21 cellular contexts compared by ENCODE assay signal in genomic region chr9:121434946-121435345, GRCh38.
DNase-seq lines count a peak whose midpoint lies in the region; ATAC-seq and TF ChIP-seq lines count a peak whose summit lies in the region.
"Had no signal": no experiment of that assay in that cellular context is flagged by ENCODE, and none has a peak within 500 bp of the region (broad histone marks: within the 10 kb centered on the region; RNA-seq: fewer than 3 reads in every experiment).

No MANE protein-coding gene starts in this region.

- TF ChIP-seq CTCF in fibroblast of pulmonary artery (IDR thresholded peaks at IDR 0.05; ENCODE audit: low read length, missing control alignments) (no peak), smooth muscle cell (IDR thresholded peaks at IDR 0.05; ENCODE audit: borderline replicate concordance, insufficient read depth, poor library complexity, severe bottlenecking) (no peak)

- peaks cover 29 to 37% of the 10 kb centered on the region in 2 donors for H3K27me3 Mint-ChIP-seq in effector memory CD8-positive, alpha-beta T cell
- H3K27me3 Mint-ChIP-seq: memory B cell had no signal

- H3K27me3 ChIP-seq in smooth muscle cell (ENCODE audit: low read depth), result no peaks in the 10 kb centered on the region
- H3K27me3 ChIP-seq: adrenal gland, tibial artery had no signal

- no peak overlapping the region for H3K4me3 Mint-ChIP-seq in effector memory CD8-positive, alpha-beta T cell
- H3K4me3 Mint-ChIP-seq: CD4-positive, alpha-beta memory T cell; memory B cell; nephron; stimulated activated naive B cell treated with anti-CD40 and anti-IgM and Interleukin-4, amounts not matched to agents 10 μg/mL and 1 μg/mL and 100 μg/mL, for 72 hours had no signal

- no peaks in the 10 kb centered on the region for H3K4me1 Mint-ChIP-seq in effector memory CD8-positive, alpha-beta T cell (ENCODE audit: low read depth in 2 of 2)
- H3K4me1 Mint-ChIP-seq: CD4-positive, alpha-beta memory T cell; memory B cell; nephron; stimulated activated naive B cell treated with anti-CD40 and anti-IgM and Interleukin-4, amounts not matched to agents 10 μg/mL and 1 μg/mL and 100 μg/mL, for 72 hours had no signal

- no peak for ATAC-seq in effector memory CD8-positive, alpha-beta T cell (replicated peaks)
- ATAC-seq in GM21360 (IDR thresholded peaks at IDR 0.05; ENCODE audit: unreplicated experiment), result no peak
- no peak for ATAC-seq in HG03139 (IDR thresholded peaks at IDR 0.05; ENCODE audit: unreplicated experiment)
- ATAC-seq: GM12878; PC-3; stimulated activated naive B cell treated with anti-CD40 and anti-IgM and Interleukin-4, amounts not matched to agents 10 μg/mL and 1 μg/mL and 100 μg/mL, for 72 hours had no signal

- H3K4me3 ChIP-seq in fibroblast of pulmonary artery (replicated peaks; ENCODE audit: low read depth, low read length), result no peak overlapping the region
- H3K4me3 ChIP-seq in smooth muscle cell, result no peak overlapping the region
- H3K4me3 ChIP-seq: adrenal gland, GM12878, tibial artery had no signal

- no peaks in the 10 kb centered on the region for H3K36me3 ChIP-seq in smooth muscle cell (ENCODE audit: low read depth)
- H3K36me3 ChIP-seq: adrenal gland, tibial artery had no signal

- H3K4me2 ChIP-seq in smooth muscle cell, result peak overlapping the region; percentile 4

- H3K27ac ChIP-seq in smooth muscle cell (ENCODE audit: low read depth), result no peak overlapping the region
- H3K27ac ChIP-seq: 22Rv1, adrenal gland, tibial artery had no signal

- no peaks in the 10 kb centered on the region for H3K79me2 ChIP-seq in smooth muscle cell (ENCODE audit: low read depth)

- in situ Hi-C loops in SK-MEL-5 (cut with HindIII; ENCODE audit: low pct_unique_long_range_greater_than_20kb, low sequenced_read_pairs), result no loop called here

- H3K9me3 ChIP-seq in smooth muscle cell (replicated peaks; ENCODE audit: low read depth), result no peaks in the 10 kb centered on the region
- H3K9me3 ChIP-seq: adrenal gland, tibial artery had no signal

- H3K9me3 Mint-ChIP-seq in effector memory CD8-positive, alpha-beta T cell, result no peaks in the 10 kb centered on the region
- H3K9me3 Mint-ChIP-seq: memory B cell; nephron; stimulated activated naive B cell treated with anti-CD40 and anti-IgM and Interleukin-4, amounts not matched to agents 10 μg/mL and 1 μg/mL and 100 μg/mL, for 72 hours had no signal

- DNase-seq in DMS79 (lab: John Stamatoyannopoulos, UW), result peak; percentile 10
- DNase-seq in DMS79 treated with DMSO at 0.1 percent for 48 hours (lab: John Stamatoyannopoulos, UW), result no peak
- peak; percentile 34 for DNase-seq in SK-MEL-5 (ENCODE audit: low read depth, low spot score)
- DNase-seq in fibroblast of pulmonary artery (ENCODE audit: low read depth), result peak; percentile 53
- DNase-seq in smooth muscle cell (lab: John Stamatoyannopoulos, UW; ENCODE audit: unreplicated experiment), result no peak
- no peak for DNase-seq in effector memory CD8-positive, alpha-beta T cell
- DNase-seq: activated CD4-positive, CD25-positive, alpha-beta regulatory T cell; activated CD8-positive, alpha-beta memory T cell treated with anti-CD3 and anti-CD28 coated beads for 24 hours; CD4-positive, alpha-beta memory T cell; head of caudate nucleus; NCI-H187; PC-3; stimulated activated naive B cell treated with anti-CD40 and anti-IgM and Interleukin-4, amounts not matched to agents 10 μg/mL and 1 μg/mL and 100 μg/mL, for 72 hours; tibial artery had no signal

- H2AFZ ChIP-seq in smooth muscle cell (ENCODE audit: low read depth), result no peak overlapping the region

- no peaks in the 10 kb centered on the region for H3K36me3 Mint-ChIP-seq in effector memory CD8-positive, alpha-beta T cell (ENCODE audit: insufficient read depth)
- H3K36me3 Mint-ChIP-seq: CD4-positive, alpha-beta memory T cell; memory B cell; stimulated activated naive B cell treated with anti-CD40 and anti-IgM and Interleukin-4, amounts not matched to agents 10 μg/mL and 1 μg/mL and 100 μg/mL, for 72 hours had no signal

- peaks cover 4% of the 10 kb centered on the region for H3F3A ChIP-seq in smooth muscle cell (ENCODE audit: low read depth)

- H4K20me1 ChIP-seq in smooth muscle cell (ENCODE audit: low read depth), result no peaks in the 10 kb centered on the region

- no peaks in the 10 kb centered on the region for H3K4me1 ChIP-seq in smooth muscle cell (ENCODE audit: low read depth)
- H3K4me1 ChIP-seq: tibial artery had no signal

- no peak overlapping the region for H3K9ac ChIP-seq in smooth muscle cell (ENCODE audit: low read depth)

- no peak overlapping the region for H3K27ac Mint-ChIP-seq in effector memory CD8-positive, alpha-beta T cell
- H3K27ac Mint-ChIP-seq: CD4-positive, alpha-beta memory T cell; memory B cell; nephron; stimulated activated naive B cell treated with anti-CD40 and anti-IgM and Interleukin-4, amounts not matched to agents 10 μg/mL and 1 μg/mL and 100 μg/mL, for 72 hours had no signal

Comparison
In these comparisons a context has a peak if more than half of its experiments do, and no peak if none do; other contexts are left out.
1. DNase-seq: peak in DMS79 (single experiment), SK-MEL-5 (single experiment) and fibroblast of pulmonary artery (single experiment); none in DMS79 treated with DMSO at 0.1 percent for 48 hours (single experiment), smooth muscle cell (single experiment) and effector memory CD8-positive, alpha-beta T cell (0 of 3).